Comparison of ENCODE assay signal across 9 cellular contexts in the genomic region with DNA sequence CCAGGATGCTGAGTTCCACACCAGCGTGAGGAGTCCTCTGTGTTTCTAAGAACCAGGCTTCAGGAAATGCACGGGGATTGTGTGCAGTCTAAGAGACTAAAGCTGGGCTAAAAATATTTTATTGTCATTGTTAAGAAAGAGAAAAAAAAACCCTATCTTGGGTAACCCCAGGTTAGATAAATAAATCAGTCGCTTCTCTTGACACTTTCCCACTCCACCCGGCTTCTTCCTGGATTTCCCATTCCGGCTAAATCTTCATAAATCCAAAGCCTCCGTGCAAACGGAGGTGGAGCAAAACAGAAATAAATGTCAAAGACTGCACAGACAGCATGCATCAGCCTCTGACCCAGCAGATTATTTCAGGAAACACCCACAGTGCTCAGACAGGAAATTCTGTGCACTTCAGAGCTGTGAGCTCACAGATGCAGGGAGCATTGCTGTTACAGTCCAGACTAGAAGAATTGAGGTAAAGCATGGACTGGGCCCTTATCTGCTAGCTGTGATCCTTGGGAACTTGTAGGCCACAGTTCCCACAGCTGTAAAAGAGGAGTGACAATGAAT. TPM values are rescaled to one million over a fixed set of nuclear protein-coding genes. Genes with fewer than 3 reads are reported as not detected.
A peak's percentile ranks its signal among the peaks of the same experiment; 100 is the strongest.
DNase-seq lines count a peak whose midpoint lies in the region; ATAC-seq, FAIRE-seq and TF ChIP-seq lines count a peak whose summit lies in the region.
"Had no signal": no experiment of that assay in that cellular context is flagged by ENCODE, and none has a peak within 500 bp of the region (broad histone marks: within the 10 kb centered on the region; RNA-seq: fewer than 3 reads in every experiment).

No MANE protein-coding gene starts in this region.

- H3K9me3 ChIP-seq in Caco-2 (peaks cover 5% of the 10 kb centered on the region), adipocyte (ENCODE audit: control insufficient read depth, low read length) (peaks cover 4% of the 10 kb centered on the region), HepG2 (ENCODE audit: low read length) (no peaks in the 10 kb centered on the region)

- H3K27me3 Mint-ChIP-seq in Caco-2 (ENCODE audit: insufficient read depth, unreplicated experiment) (peaks cover 4% of the 10 kb centered on the region), IgD-negative memory B cell (peaks cover 11% of the 10 kb centered on the region)

- CTCF ChIA-PET in Caco-2 (lab: Charles Lee) (no interaction called here), HepG2 (lab: Yijun Ruan, JAX; ENCODE audit: low intra/inter-chr PET ratio, low total read pairs) (no interaction called here)

- H3K9me3 Mint-ChIP-seq in Caco-2 (ENCODE audit: unreplicated experiment) = peaks cover 9% of the 10 kb centered on the region
- no peaks in the 10 kb centered on the region for H3K9me3 Mint-ChIP-seq in IgD-negative memory B cell

- no TSS peak for BruUV-seq in Caco-2 (replicated peaks; lab: Mats Ljungman, UMichigan)
- BruUV-seq in HepG2 (replicated peaks; lab: Mats Ljungman, UMichigan) = no TSS peak

- FAIRE-seq in HepG2 (lab: Jason Lieb, UNC) = peak; percentile 36

- H4K20me1 ChIP-seq in HepG2 (ENCODE audit: insufficient read depth, low read length) = no peaks in the 10 kb centered on the region

- H2AFZ ChIP-seq in HepG2 (ENCODE audit: low read length) = peak overlapping the region; percentile 32

- peak overlapping the region; percentile 57 for H3K4me2 ChIP-seq in HepG2 (ENCODE audit: low read depth, low read length)

- H3K4me1 Mint-ChIP-seq in Caco-2 (ENCODE audit: low read depth, unreplicated experiment) (peaks cover 7% of the 10 kb centered on the region), IgD-negative memory B cell (peaks cover 31 to 41% (median 32%) of the 10 kb centered on the region in 3 donors)

- no peaks in the 10 kb centered on the region for H3K36me3 Mint-ChIP-seq in Caco-2 (ENCODE audit: insufficient read depth, unreplicated experiment)
- no peaks in the 10 kb centered on the region for H3K36me3 Mint-ChIP-seq in IgD-negative memory B cell

- no peaks in the 10 kb centered on the region for H3K4me1 ChIP-seq in Caco-2
- peaks cover 16% of the 10 kb centered on the region for H3K4me1 ChIP-seq in adipocyte (ENCODE audit: control insufficient read depth, insufficient read depth, low read length)
- H3K4me1 ChIP-seq in HepG2 (ENCODE audit: insufficient read depth, low read length) = peaks cover 37% of the 10 kb centered on the region

- in situ Hi-C loops in HepG2 (cut with HindIII; ENCODE audit: extremely low pct_ligation_motif_present, low pct_unique_long_range_greater_than_20kb) = no loop called here

- H3K36me3 ChIP-seq in Caco-2 (ENCODE audit: control insufficient read depth, insufficient read depth, low read length) = no peaks in the 10 kb centered on the region
- H3K36me3 ChIP-seq in adipocyte (ENCODE audit: control insufficient read depth, insufficient read depth, low read length, severe bottlenecking) = no peaks in the 10 kb centered on the region
- no peaks in the 10 kb centered on the region for H3K36me3 ChIP-seq in HepG2 (replicated peaks in 1 of 2; ENCODE audit: control insufficient read depth in 1 of 2, insufficient read depth in 2 of 2, low read length in 2 of 2)

- H3K27me3 ChIP-seq in Caco-2 (replicated peaks; ENCODE audit: control insufficient read depth, insufficient read depth, low read length) (no peaks in the 10 kb centered on the region), adipocyte (replicated peaks; ENCODE audit: control insufficient read depth, insufficient read depth, low read length) (no peaks in the 10 kb centered on the region), HepG2 (ENCODE audit: control insufficient read depth in 1 of 2, insufficient read depth in 2 of 2, low read length in 2 of 2) (no peaks in the 10 kb centered on the region)

- no peaks in the 10 kb centered on the region for H3K79me2 ChIP-seq in HepG2 (ENCODE audit: insufficient read depth, low read length)

- peak overlapping the region; percentile 23 for H3K9ac ChIP-seq in adipocyte (ENCODE audit: low read length)
- H3K9ac ChIP-seq in HepG2 (ENCODE audit: insufficient read depth, low read depth, low read length) = peak overlapping the region; percentile 41; the same call in 1 of the 2 replicates

- TF ChIP-seq RAD21 in HepG2 (CRISPR knock-in tag; IDR thresholded peaks at IDR 0.05) = no peak

- DNase-seq in Caco-2 (no peak), adipocyte (ENCODE audit: low read depth) (peak; percentile 63), HepG2 (ENCODE audit: low spot score) (peak; percentile 58), NCI-H1417 (lab: John Stamatoyannopoulos, UW) (no peak), NCI-H526 treated with DMSO at 0.1 percent for 48 hours (lab: John Stamatoyannopoulos, UW) (no peak), COLO668 (lab: John Stamatoyannopoulos, UW; ENCODE audit: unreplicated experiment) (no peak)

- H3K4me3 ChIP-seq in Caco-2 (ENCODE audit: low read depth, low read length) (no peak overlapping the region), adipocyte (ENCODE audit: low read length) (peak overlapping the region; percentile 26), HepG2 (replicated peaks in 1 of 3; ENCODE audit: insufficient read depth in 1 of 3, low read depth in 2 of 3, low read length in 3 of 3) (peak overlapping the region in 1 of 3 experiments; percentile 15; a peak in 1 of 6 replicates)

- WGBS in HepG2 (ENCODE audit: low lambda C conversion rate) = 11% methylated on average over 7 of the region's 7 CpGs

- H3K27ac ChIP-seq in HepG2 (ENCODE audit: extremely low read length, insufficient read depth, low read length) = peak overlapping the region; percentile 64

- peak in 1 of 2 experiments; percentile 25; a peak in 1 of 4 replicates for TF ChIP-seq EP300 in HepG2 (IDR thresholded peaks at IDR 0.05; ENCODE audit: low read depth in 2 of 2, low read length in 2 of 2)
- TF ChIP-seq EP300 in HepG2 (CRISPR knock-in tag; IDR thresholded peaks at IDR 0.05; ENCODE audit: borderline replicate concordance) = no peak

- POLR2A ChIA-PET in Caco-2 (lab: Charles Lee) = no interaction called here
- POLR2A ChIA-PET in HepG2 (lab: Yijun Ruan, JAX) = interaction anchor here (0.7 to 2.8 kb wide), 3 partner anchors 8 to 27 kb away, joined by 3 to 38 read pairs (median 35); no protein-coding TSS in a partner anchor

- TF ChIP-seq CTCF in Caco-2 (IDR thresholded peaks at IDR 0.05; ENCODE audit: insufficient read depth in 1 of 2, low read depth in 1 of 2, low read length in 1 of 2, severe bottlenecking in 1 of 2, unreplicated experiment in 1 of 2) (no peak), HepG2 (CRISPR knock-in tag; IDR thresholded peaks at IDR 0.05) (no peak)

- H3K4me3 Mint-ChIP-seq in Caco-2 (ENCODE audit: unreplicated experiment) (no peak overlapping the region), IgD-negative memory B cell (peak overlapping the region; percentile 15 to 79 (median 60))

- H3K27ac Mint-ChIP-seq in Caco-2 (ENCODE audit: unreplicated experiment) (peak overlapping the region; percentile 19), IgD-negative memory B cell (peak overlapping the region in 2 of 3 donors; percentile 76 to 86)

- intact Hi-C loops in Caco-2 (cut with micrococcal nuclease; ENCODE audit: unreplicated experiment) (no loop called here), HepG2 (cut with micrococcal nuclease; ENCODE audit: unreplicated experiment) (loop anchor here (2.0 kb wide), 1 partner anchor 29 kb away; no protein-coding TSS in a partner anchor)

- TF ChIP-seq POLR2A in HepG2 (IDR thresholded peaks at IDR 0.05; ENCODE audit: insufficient read depth in 1 of 2, low read depth in 2 of 2, low read length in 2 of 2) = no peak

- peak; percentile 43 for ATAC-seq in GM19463 (IDR thresholded peaks at IDR 0.05; ENCODE audit: unreplicated experiment)
- ATAC-seq in HepG2 = peak; percentile 82

TF ChIP-seq in HepG2, 621 proteins besides CTCF, POLR2A, EP300 and RAD21 (continues in another document):
- TF ChIP-seq SIX4 (CRISPR knock-in tag; IDR thresholded peaks at IDR 0.05) = no peak
- TF ChIP-seq KAT8 (CRISPR knock-in tag; IDR thresholded peaks at IDR 0.05) = 0 out of 2 replicates have a peak, but pooled peaks have one; percentile 27
- TF ChIP-seq KDM6A (CRISPR knock-in tag; IDR thresholded peaks at IDR 0.05; ENCODE audit: low read depth) = no peak
- no peak for TF ChIP-seq NCOR1 (IDR thresholded peaks at IDR 0.05; ENCODE audit: borderline replicate concordance, low read length)
- TF ChIP-seq ZNF17 (CRISPR knock-in tag; IDR thresholded peaks at IDR 0.05) = no peak
- 0 out of 2 replicates have a peak, but pooled peaks have one; percentile 51 for TF ChIP-seq SP5 (CRISPR knock-in tag; IDR thresholded peaks at IDR 0.05; ENCODE audit: borderline replicate concordance, low read depth)
- TF ChIP-seq MED8 (CRISPR knock-in tag; IDR thresholded peaks at IDR 0.05; ENCODE audit: insufficient replicate concordance) = no peak
- TF ChIP-seq PHF20 (CRISPR knock-in tag; IDR thresholded peaks at IDR 0.05) = no peak
- TF ChIP-seq ATRX (CRISPR knock-in tag; IDR thresholded peaks at IDR 0.05; ENCODE audit: borderline replicate concordance) = no peak

RNA-seq across cellular contexts. Expression of gene GRID1, which starts 44.8 kb away (rescaled TPM):
- total RNA-seq in Caco-2 (2022) = 6.9 and 8.0 TPM in 2 replicates
- not detected for polyA plus RNA-seq in IgD-negative memory B cell
- not detected in 2 replicates for total RNA-seq in HepG2 (2016; rRNA removed; fragmentation: Illumina TruSeq; extraction: Trizol)
- not detected in 2 replicates for total RNA-seq in HepG2 (2016; cell fraction: cytosol; rRNA removed; fragmentation: Illumina TruSeq; extraction: Trizol; ENCODE audit: low read depth)
- not detected in 2 replicates for total RNA-seq in HepG2 (2016; cell fraction: insoluble cytoplasmic fraction; rRNA removed; fragmentation: Illumina TruSeq; extraction: Trizol)
- not detected in 2 replicates for total RNA-seq in HepG2 (2016; cell fraction: membrane; rRNA removed; fragmentation: Illumina TruSeq; extraction: Trizol)
- not detected in 2 replicates for total RNA-seq in HepG2 (2016; cell fraction: nucleus; rRNA removed; fragmentation: Illumina TruSeq; extraction: Trizol)
- 0.03 and 0.05 TPM in 2 replicates for polyA plus RNA-seq in HepG2 (2011; rRNA removed)
- 0.01 and 0.03 TPM in 2 replicates for polyA plus RNA-seq in HepG2 (2011; cell fraction: cytosol; rRNA removed)
- polyA plus RNA-seq in HepG2 (2011; cell fraction: nucleus; rRNA removed) = not detected in 2 replicates
- not detected in 2 replicates for polyA plus RNA-seq in HepG2 (2012)
- not detected in 2 replicates for polyA plus RNA-seq in HepG2 (2016; cell fraction: cytosol; fragmentation: Illumina TruSeq; extraction: Trizol; ENCODE audit: low read depth)
- polyA plus RNA-seq in HepG2 (2016; cell fraction: insoluble cytoplasmic fraction; fragmentation: Illumina TruSeq; extraction: Trizol; ENCODE audit: low read depth) = not detected in 2 replicates
- not detected in 2 replicates for polyA plus RNA-seq in HepG2 (2016; cell fraction: membrane; fragmentation: Illumina TruSeq; extraction: Trizol; ENCODE audit: low read depth)
- polyA plus RNA-seq in HepG2 (2016; cell fraction: nucleus; fragmentation: Illumina TruSeq; extraction: Trizol; ENCODE audit: insufficient read depth, low read depth) = not detected in 2 replicates
- 5.3 TPM in 1 of 2 replicates, not detected in the other for polyA minus RNA-seq in HepG2 (2011; rRNA and poly(A)+ RNA removed; ENCODE audit: low replicate concordance)
- polyA minus RNA-seq in HepG2 (2011; cell fraction: cytosol; rRNA and poly(A)+ RNA removed) = not detected in 2 replicates
- 0.25 TPM in 1 of 2 replicates, not detected in the other for polyA minus RNA-seq in HepG2 (2011; cell fraction: nucleus; rRNA and poly(A)+ RNA removed)
- total RNA-seq: LHCN-M2 had no signal

Comparison
In these comparisons a context has a peak if more than half of its experiments do, and no peak if none do; other contexts are left out.
1. DNase-seq: peak in adipocyte (single experiment) and HepG2 (single experiment); none in Caco-2 (0 of 2), NCI-H1417 (0 of 3), NCI-H526 treated with DMSO at 0.1 percent for 48 hours (single experiment) and COLO668 (single experiment).